Comparison of ENCODE assay signal across 1 cellular context in genomic region chr12:111598637-111599458, GRCh38.
TF ChIP-seq lines count a peak whose summit lies in the region.

Gene ATXN2 (minus strand): TSS chr12:111599315. CDS start chr12:111599034, 281 bp downstream.

TF ChIP-seq in HepG2, 621 proteins besides CTCF, POLR2A, EP300 and RAD21 (continued from another document):
- TF ChIP-seq EED (CRISPR knock-in tag; IDR thresholded peaks at IDR 0.05) (0 out of 2 replicates have a peak, but pooled peaks have one; percentile 7), ZBTB42 (CRISPR knock-in tag; IDR thresholded peaks at IDR 0.05) (no peak), ZFX (CRISPR knock-in tag; IDR thresholded peaks at IDR 0.05; ENCODE audit: low read depth) (peak; percentile 9; the same call in 1 of the 2 replicates), BRF2 (CRISPR knock-in tag; IDR thresholded peaks at IDR 0.05) (no peak), RBFOX2 (IDR thresholded peaks at IDR 0.05; ENCODE audit: low read depth, low read length) (peak; percentile 17; the same call in 1 of the 2 replicates), ATF3 (CRISPR knock-in tag; IDR thresholded peaks at IDR 0.05) (0 out of 2 replicates have a peak, but pooled peaks have one; percentile 4), POLR2G (IDR thresholded peaks at IDR 0.05; ENCODE audit: low read depth, low read length) (no peak), SALL2 (CRISPR knock-in tag; IDR thresholded peaks at IDR 0.05) (peak; percentile 1; the same call in 1 of the 2 replicates), ZNF607 (CRISPR knock-in tag; IDR thresholded peaks at IDR 0.05; ENCODE audit: borderline replicate concordance) (0 out of 2 replicates have a peak, but pooled peaks have one; percentile 21), ELF4 (CRISPR knock-in tag; IDR thresholded peaks at IDR 0.05; ENCODE audit: borderline replicate concordance) (0 out of 2 replicates have a peak, but pooled peaks have one; percentile 27), MEIS1 (CRISPR knock-in tag; IDR thresholded peaks at IDR 0.05; ENCODE audit: borderline replicate concordance) (0 out of 2 replicates have a peak, but pooled peaks have one; percentile 0), ZNF496 (CRISPR knock-in tag; IDR thresholded peaks at IDR 0.05; ENCODE audit: insufficient replicate concordance) (no peak), SAP130 (CRISPR knock-in tag; IDR thresholded peaks at IDR 0.05; ENCODE audit: low read depth) (peak; percentile 2; the same call in 1 of the 2 replicates), ZNF841 (CRISPR knock-in tag; IDR thresholded peaks at IDR 0.05; ENCODE audit: borderline replicate concordance) (peak; percentile 82; the same call in 1 of the 2 replicates), ATF7-NPFF (CRISPR knock-in tag; IDR thresholded peaks at IDR 0.05; ENCODE audit: low read depth) (0 out of 2 replicates have a peak, but pooled peaks have one; percentile 49), ZNF430 (CRISPR knock-in tag; IDR thresholded peaks at IDR 0.05) (0 out of 2 replicates have a peak, but pooled peaks have one; percentile 1), ZC3H13 (CRISPR knock-in tag; IDR thresholded peaks at IDR 0.05) (peak; percentile 32; the same call in 1 of the 2 replicates)
